ENCODE assay signal across 37 cellular contexts in genomic region chr10:103568505-103568904, GRCh38.
"Had no signal": no experiment of that assay in that cellular context is flagged by ENCODE, and none has a peak within 500 bp of the region (broad histone marks: within the 10 kb centered on the region; RNA-seq: fewer than 3 reads in every experiment).

No MANE protein-coding gene starts in this region.

- H3K4me1 ChIP-seq: ascending aorta had no signal

- H3K9me3 ChIP-seq: ascending aorta had no signal

- FAIRE-seq: TTC549 had no signal

- H3K4me1 Mint-ChIP-seq: activated CD4-positive, alpha-beta memory T cell treated with anti-CD3 and anti-CD28 coated beads, Interleukin-2, amount 10 ng/mL, durations not matched to agents 7 days and 5 days; activated CD4-positive, alpha-beta T cell treated with anti-CD3 and anti-CD28 coated beads for 36 hours; activated CD4-positive, alpha-beta T cell treated with anti-CD3 and anti-CD28 coated beads, Interleukin-2, amount 10 ng/mL, durations not matched to agents 7 days and 5 days; activated naive CD4-positive, alpha-beta T cell treated with anti-CD3 and anti-CD28 coated beads, Interleukin-2, amount 10 ng/mL, durations not matched to agents 7 days and 5 days; activated naive CD4-positive, alpha-beta T cell treated with anti-CD3 and anti-CD28 coated beads, Interleukin-2, amount 50 U/mL, for 24 hours; activated naive CD8-positive, alpha-beta T cell treated with anti-CD3 and anti-CD28 coated beads, Interleukin-2, amount 10 ng/mL, durations not matched to agents 7 days and 5 days; activated naive CD8-positive, alpha-beta T cell treated with anti-CD3 and anti-CD28 coated beads, Interleukin-2, amount 50 U/mL, for 24 hours; central memory CD8-positive, alpha-beta T cell had no signal

- H3K36me3 ChIP-seq: ascending aorta, cardiac muscle cell had no signal

- H3K27ac Mint-ChIP-seq: activated B cell treated with CpG ODN at 0.5 μM for 24 hours; activated CD4-positive, alpha-beta memory T cell treated with anti-CD3 and anti-CD28 coated beads, Interleukin-2, amount 10 ng/mL, durations not matched to agents 7 days and 5 days; activated CD4-positive, alpha-beta T cell treated with anti-CD3 and anti-CD28 coated beads for 36 hours; activated CD4-positive, alpha-beta T cell treated with anti-CD3 and anti-CD28 coated beads, Interleukin-2, amount 10 ng/mL, durations not matched to agents 7 days and 5 days; activated CD8-positive, alpha-beta memory T cell treated with anti-CD3 and anti-CD28 coated beads, Interleukin-2, amount 10 ng/mL, durations not matched to agents 7 days and 5 days; activated CD8-positive, alpha-beta T cell treated with anti-CD3 and anti-CD28 coated beads, Interleukin-2, amount 10 ng/mL, durations not matched to agents 7 days and 5 days; activated naive CD4-positive, alpha-beta T cell treated with anti-CD3 and anti-CD28 coated beads, Interleukin-2, amount 10 ng/mL, durations not matched to agents 7 days and 5 days; activated naive CD8-positive, alpha-beta T cell; activated naive CD8-positive, alpha-beta T cell treated with anti-CD3 and anti-CD28 coated beads, Interleukin-2, amount 10 ng/mL, durations not matched to agents 7 days and 5 days; activated naive CD8-positive, alpha-beta T cell treated with anti-CD3 and anti-CD28 coated beads, Interleukin-2, amount 50 U/mL, for 24 hours; activated T-cell treated with anti-CD3 and anti-CD28 coated beads, Interleukin-2, amount 50 U/mL, for 24 hours; activated T-helper 2 cell treated with anti-CD3 and anti-CD28 coated beads, Interferon-gamma antibody, Interleukin-2, Interleukin-4, amounts not matched to agents 10 μg/mL and 5 μg/mL and 100 μg/mL, durations not matched to agents 14 hours and 24 hours and 36 hours; T-helper 2 cell treated with Interferon-gamma antibody and Interleukin-4, amounts not matched to agents 5 μg/mL and 100 μg/mL, for 36 hours had no signal

- H3K36me3 Mint-ChIP-seq: activated CD8-positive, alpha-beta memory T cell treated with anti-CD3 and anti-CD28 coated beads, Interleukin-2, amount 10 ng/mL, durations not matched to agents 7 days and 5 days; activated naive CD4-positive, alpha-beta T cell treated with anti-CD3 and anti-CD28 coated beads, Interleukin-2, amount 10 ng/mL, durations not matched to agents 7 days and 5 days; activated naive CD4-positive, alpha-beta T cell treated with anti-CD3 and anti-CD28 coated beads, Interleukin-2, amount 50 U/mL, for 24 hours; activated naive CD8-positive, alpha-beta T cell; activated naive CD8-positive, alpha-beta T cell treated with anti-CD3 and anti-CD28 coated beads, Interleukin-2, amount 10 ng/mL, durations not matched to agents 7 days and 5 days; brain had no signal

- ATAC-seq: activated CD4-positive, alpha-beta T cell treated with anti-CD3 and anti-CD28 coated beads for 36 hours; activated CD8-positive, alpha-beta memory T cell treated with anti-CD3 and anti-CD28 coated beads, Interleukin-2, amount 10 ng/mL, durations not matched to agents 7 days and 5 days; activated CD8-positive, alpha-beta T cell treated with anti-CD3 and anti-CD28 coated beads, Interleukin-2, amount 10 ng/mL, durations not matched to agents 7 days and 5 days; activated naive CD8-positive, alpha-beta T cell treated with anti-CD3 and anti-CD28 coated beads, Interleukin-2, amount 50 U/mL, for 24 hours had no signal

- H3K4me3 Mint-ChIP-seq: activated B cell treated with CpG ODN at 0.5 μM for 24 hours; activated CD4-positive, alpha-beta memory T cell treated with anti-CD3 and anti-CD28 coated beads, Interleukin-2, amount 10 ng/mL, durations not matched to agents 7 days and 5 days; activated CD4-positive, alpha-beta T cell treated with anti-CD3 and anti-CD28 coated beads for 36 hours; activated CD4-positive, alpha-beta T cell treated with anti-CD3 and anti-CD28 coated beads, Interleukin-2, amount 10 ng/mL, durations not matched to agents 7 days and 5 days; activated CD8-positive, alpha-beta memory T cell treated with anti-CD3 and anti-CD28 coated beads, Interleukin-2, amount 10 ng/mL, durations not matched to agents 7 days and 5 days; activated CD8-positive, alpha-beta T cell treated with anti-CD3 and anti-CD28 coated beads, Interleukin-2, amount 10 ng/mL, durations not matched to agents 7 days and 5 days; activated naive CD4-positive, alpha-beta T cell treated with anti-CD3 and anti-CD28 coated beads, Interleukin-2, amount 10 ng/mL, durations not matched to agents 7 days and 5 days; activated naive CD4-positive, alpha-beta T cell treated with anti-CD3 and anti-CD28 coated beads, Interleukin-2, amount 50 U/mL, for 24 hours; activated naive CD8-positive, alpha-beta T cell; activated naive CD8-positive, alpha-beta T cell treated with anti-CD3 and anti-CD28 coated beads, Interleukin-2, amount 10 ng/mL, durations not matched to agents 7 days and 5 days; activated naive CD8-positive, alpha-beta T cell treated with anti-CD3 and anti-CD28 coated beads, Interleukin-2, amount 50 U/mL, for 24 hours; activated T-cell treated with anti-CD3 and anti-CD28 coated beads, Interleukin-2, amount 50 U/mL, for 24 hours; brain; central memory CD8-positive, alpha-beta T cell; T-helper 1 cell treated with Interleukin-12 subunit alpha and Interleukin-12 subunit beta and Interleukin-4 antibody, amounts not matched to agents 30 μg/mL and 1 μg/mL, for 36 hours; T-helper 2 cell treated with Interferon-gamma antibody and Interleukin-4, amounts not matched to agents 5 μg/mL and 100 μg/mL, for 36 hours had no signal

- H3K27ac ChIP-seq: ascending aorta, cardiac muscle cell, VCaP had no signal

- H3K4me3 ChIP-seq: ascending aorta, cardiac muscle cell had no signal

- H3K27me3 ChIP-seq: ascending aorta, cardiac muscle cell had no signal

- H3K9me3 Mint-ChIP-seq: activated B cell treated with CpG ODN at 0.5 μM for 24 hours; activated CD4-positive, alpha-beta memory T cell treated with anti-CD3 and anti-CD28 coated beads, Interleukin-2, amount 10 ng/mL, durations not matched to agents 7 days and 5 days; activated CD4-positive, alpha-beta T cell treated with anti-CD3 and anti-CD28 coated beads, Interleukin-2, amount 10 ng/mL, durations not matched to agents 7 days and 5 days; activated naive CD4-positive, alpha-beta T cell treated with anti-CD3 and anti-CD28 coated beads, Interleukin-2, amount 10 ng/mL, durations not matched to agents 7 days and 5 days; activated naive CD4-positive, alpha-beta T cell treated with anti-CD3 and anti-CD28 coated beads, Interleukin-2, amount 50 U/mL, for 24 hours; activated naive CD8-positive, alpha-beta T cell treated with anti-CD3 and anti-CD28 coated beads, Interleukin-2, amount 10 ng/mL, durations not matched to agents 7 days and 5 days; activated naive CD8-positive, alpha-beta T cell treated with anti-CD3 and anti-CD28 coated beads, Interleukin-2, amount 50 U/mL, for 24 hours; activated T-cell treated with anti-CD3 and anti-CD28 coated beads, Interleukin-2, amount 50 U/mL, for 24 hours; activated T-helper 2 cell treated with anti-CD3 and anti-CD28 coated beads, Interferon-gamma antibody, Interleukin-2, Interleukin-4, amounts not matched to agents 10 μg/mL and 5 μg/mL and 100 μg/mL, durations not matched to agents 14 hours and 24 hours and 36 hours; central memory CD8-positive, alpha-beta T cell; T-helper 1 cell treated with Interleukin-12 subunit alpha and Interleukin-12 subunit beta and Interleukin-4 antibody, amounts not matched to agents 30 μg/mL and 1 μg/mL, for 36 hours; T-helper 2 cell treated with Interferon-gamma antibody and Interleukin-4, amounts not matched to agents 5 μg/mL and 100 μg/mL, for 36 hours had no signal

- DNase-seq: activated B cell treated with CpG ODN at 0.5 μM for 24 hours; activated CD4-positive, alpha-beta memory T cell treated with anti-CD3 and anti-CD28 coated beads, Interleukin-2, amount 10 ng/mL, durations not matched to agents 7 days and 5 days; activated CD4-positive, alpha-beta T cell treated with anti-CD3 and anti-CD28 coated beads for 1 hour; activated CD4-positive, alpha-beta T cell treated with anti-CD3 and anti-CD28 coated beads for 36 hours; activated CD4-positive, alpha-beta T cell treated with anti-CD3 and anti-CD28 coated beads for 48 hours; activated CD4-positive, alpha-beta T cell treated with anti-CD3 and anti-CD28 coated beads, Interleukin-2, amount 10 ng/mL, durations not matched to agents 7 days and 5 days; activated CD4-positive, alpha-beta T cell treated with anti-CD3 and anti-CD28 coated beads, Interleukin-2, amount 50 U/mL, for 48 hours; activated CD8-positive, alpha-beta memory T cell treated with anti-CD3 and anti-CD28 coated beads for 24 hours; activated CD8-positive, alpha-beta memory T cell treated with anti-CD3 and anti-CD28 coated beads, Interleukin-2, amount 10 ng/mL, durations not matched to agents 7 days and 5 days; activated CD8-positive, alpha-beta memory T cell treated with anti-CD3 and anti-CD28 coated beads, Interleukin-2, amount 50 U/mL, for 48 hours; activated CD8-positive, alpha-beta T cell treated with anti-CD3 and anti-CD28 coated beads, Interleukin-2, amount 10 ng/mL, durations not matched to agents 7 days and 5 days; activated effector memory CD4-positive, alpha-beta T cell treated with Interleukin-2 at 50 U/mL for 16 hours; activated gamma-delta T cell; activated naive CD4-positive, alpha-beta T cell treated with anti-CD3 and anti-CD28 coated beads, Interleukin-2, amount 10 ng/mL, durations not matched to agents 7 days and 5 days; activated naive CD4-positive, alpha-beta T cell treated with Interleukin-2 at 50 U/mL for 16 hours; activated naive CD8-positive, alpha-beta T cell treated with anti-CD3 and anti-CD28 coated beads, Interleukin-2, amount 10 ng/mL, durations not matched to agents 7 days and 5 days; activated naive CD8-positive, alpha-beta T cell treated with anti-CD3 and anti-CD28 coated beads, Interleukin-2, amount 50 U/mL, for 24 hours; activated T-cell treated with anti-CD3 and anti-CD28 coated beads, Interleukin-2, amount 50 U/mL, for 24 hours; activated T-cell treated with anti-CD3 and anti-CD28 coated beads, Interleukin-2, amount 50 U/mL, for 48 hours; amygdala; anterior cingulate cortex; caudate nucleus; cerebellar nuclear complex; T-helper 1 cell; T-helper 2 cell; T-helper 9 cell had no signal

- H3K27me3 Mint-ChIP-seq: activated CD4-positive, alpha-beta T cell treated with anti-CD3 and anti-CD28 coated beads for 36 hours; activated CD4-positive, alpha-beta T cell treated with anti-CD3 and anti-CD28 coated beads, Interleukin-2, amount 10 ng/mL, durations not matched to agents 7 days and 5 days; activated naive CD4-positive, alpha-beta T cell treated with anti-CD3 and anti-CD28 coated beads, Interleukin-2, amount 50 U/mL, for 24 hours; activated naive CD8-positive, alpha-beta T cell; activated naive CD8-positive, alpha-beta T cell treated with anti-CD3 and anti-CD28 coated beads, Interleukin-2, amount 50 U/mL, for 24 hours; activated T-cell treated with anti-CD3 and anti-CD28 coated beads, Interleukin-2, amount 50 U/mL, for 24 hours had no signal
